ENCODE assay signal across 8 cellular contexts in genomic region chr15:74317820-74318375, GRCh38. TPM values are rescaled to one million over a fixed set of nuclear protein-coding genes. Genes with fewer than 3 reads are reported as not detected.
A peak's percentile ranks its signal among the peaks of the same experiment; 100 is the strongest.
DNase-seq lines count a peak whose midpoint lies in the region; ATAC-seq, FAIRE-seq and TF ChIP-seq lines count a peak whose summit lies in the region.

No MANE protein-coding gene starts in this region.

- H3K79me2 ChIP-seq in trophoblast cell (ENCODE audit: control insufficient read depth, insufficient read depth, low read length, poor library complexity) = no peaks in the 10 kb centered on the region

- H3K27me3 Mint-ChIP-seq in endothelial cell (ENCODE audit: unreplicated experiment) = peaks cover 6% of the 10 kb centered on the region

- no peaks in the 10 kb centered on the region for H3K9me3 Mint-ChIP-seq in endothelial cell (ENCODE audit: unreplicated experiment)

- no peak overlapping the region for H3K4me3 ChIP-seq in trophoblast cell (ENCODE audit: low read depth, low read length)

- H2AK5ac ChIP-seq in trophoblast cell (ENCODE audit: low read length) = peak overlapping the region; percentile 44

- no peak overlapping the region for H2BK12ac ChIP-seq in trophoblast cell (ENCODE audit: low read length)

- H3K23ac ChIP-seq in trophoblast cell (ENCODE audit: low read length) = no peak overlapping the region

- H3K27ac ChIP-seq in trophoblast cell (ENCODE audit: low read depth, low read length) = peak overlapping the region; percentile 66

- FAIRE-seq in D721Med (lab: Jason Lieb, UNC) = no peak

- no peak overlapping the region for H3K4me2 ChIP-seq in trophoblast cell (ENCODE audit: low read length)

- no peaks in the 10 kb centered on the region for H3K36me3 Mint-ChIP-seq in endothelial cell (ENCODE audit: low read depth, unreplicated experiment)

- no peak overlapping the region for H3K9ac ChIP-seq in trophoblast cell (ENCODE audit: low read length)

- peaks cover 44% of the 10 kb centered on the region for H3K4me1 Mint-ChIP-seq in endothelial cell (ENCODE audit: unreplicated experiment)

- WGBS in trophoblast cell (ENCODE audit: extremely low coverage, insufficient coverage, insufficient read length) = no CpG with 5 or more reads among the region's 8 CpGs

- no peak overlapping the region for H2BK5ac ChIP-seq in trophoblast cell (ENCODE audit: low read depth, low read length, poor library complexity)

- H3K14ac ChIP-seq in trophoblast cell (ENCODE audit: low read length) = peak overlapping the region; percentile 25

- H3K4ac ChIP-seq in trophoblast cell (ENCODE audit: low read depth, low read length) = no peak overlapping the region

- H3K36me3 ChIP-seq in trophoblast cell (ENCODE audit: control insufficient read depth in 1 of 2, insufficient read depth in 2 of 2, low read length in 2 of 2) = no peaks in the 10 kb centered on the region

- no peaks in the 10 kb centered on the region for H3K27me3 ChIP-seq in trophoblast cell (ENCODE audit: insufficient read depth, low read length)

- H4K12ac ChIP-seq in trophoblast cell (ENCODE audit: low read depth, low read length) = no peak overlapping the region

- H3K9me3 ChIP-seq in trophoblast cell (ENCODE audit: insufficient read depth, low read depth, low read length) = no peaks in the 10 kb centered on the region

- DNase-seq in D341Med (ENCODE audit: low spot score) (peak; percentile 56), NCI-H2171 (lab: John Stamatoyannopoulos, UW) (peak; percentile 89), endothelial cell (ENCODE audit: low spot score) (peak; percentile 55), trophoblast cell (peak; percentile 81 to 85), HuH-7 (ENCODE audit: low spot score) (no peak), D721Med (ENCODE audit: insufficient read length, low spot score) (no peak)

- H4K91ac ChIP-seq in trophoblast cell (ENCODE audit: low read depth, low read length) = peak overlapping the region; percentile 53

- no peak overlapping the region for H2BK120ac ChIP-seq in trophoblast cell (ENCODE audit: insufficient read depth, low read length, poor library complexity)

- no peak overlapping the region for H3K4me3 Mint-ChIP-seq in endothelial cell (ENCODE audit: unreplicated experiment)

- no peak overlapping the region for H3K18ac ChIP-seq in trophoblast cell (ENCODE audit: low read length)

- peaks cover 2% of the 10 kb centered on the region for H3K79me1 ChIP-seq in trophoblast cell (ENCODE audit: low read length)

- peaks cover 12 to 14% of the 10 kb centered on the region in 2 experiments for H3K4me1 ChIP-seq in trophoblast cell (ENCODE audit: control insufficient read depth in 1 of 2, insufficient read depth in 2 of 2, low read length in 2 of 2)

- ATAC-seq in HG03439 (IDR thresholded peaks at IDR 0.05; ENCODE audit: unreplicated experiment) = no peak
- ATAC-seq in HG03460 (IDR thresholded peaks at IDR 0.05; ENCODE audit: unreplicated experiment) = no peak

- no peak overlapping the region for H2AFZ ChIP-seq in trophoblast cell (ENCODE audit: insufficient read depth, low read length, poor library complexity)

- H4K8ac ChIP-seq in trophoblast cell (ENCODE audit: low read depth, low read length) = no peak overlapping the region

- peak overlapping the region; percentile 91 for H3K27ac Mint-ChIP-seq in endothelial cell (ENCODE audit: unreplicated experiment)

- TF ChIP-seq CTCF in endothelial cell (IDR thresholded peaks at IDR 0.05; ENCODE audit: unreplicated experiment) (no peak), D721Med (IDR thresholded peaks at IDR 0.05; ENCODE audit: insufficient read depth, missing control alignments) (no peak)

RNA-seq across cellular contexts. Expression of gene CYP11A1, which starts 49.5 kb away (rescaled TPM):
- 0.82 TPM for total RNA-seq in endothelial cell (ENCODE audit: unreplicated experiment)
- polyA plus RNA-seq in trophoblast cell (2013) = 217 and 235 TPM in 2 replicates

Comparison
In these comparisons a context has a peak if more than half of its experiments do, and no peak if none do; other contexts are left out.
1. DNase-seq: peak in D341Med (single experiment), NCI-H2171 (single experiment), endothelial cell (single experiment) and trophoblast cell (2 of 2); none in HuH-7 (single experiment) and D721Med (single experiment).